Comparison of ENCODE assay signal across 20 cellular contexts in the genomic region with DNA sequence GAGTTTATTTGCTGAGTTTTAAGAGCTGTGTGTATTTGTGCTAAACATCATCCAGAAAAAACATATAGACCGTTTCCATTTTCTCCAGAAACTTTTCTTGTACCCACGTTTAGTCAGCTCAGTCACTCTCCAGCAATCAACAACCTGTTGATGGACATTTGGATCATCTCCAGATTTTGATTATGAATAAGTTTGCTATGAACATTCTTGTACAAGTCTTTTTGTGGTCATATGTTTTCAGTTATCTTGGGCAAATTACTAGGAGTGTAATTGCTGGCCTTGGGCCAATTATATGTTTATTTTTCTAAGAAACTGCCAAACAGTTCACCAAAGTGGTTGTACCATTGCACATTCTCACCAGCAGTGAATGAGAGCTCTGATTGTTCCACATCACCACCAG.
"Had no signal": no experiment of that assay in that cellular context is flagged by ENCODE, and none has a peak within 500 bp of the region (broad histone marks: within the 10 kb centered on the region; RNA-seq: fewer than 3 reads in every experiment).

No MANE protein-coding gene starts in this region.

- H3K27me3 ChIP-seq: body of pancreas, esophagus squamous epithelium, gastrocnemius medialis had no signal

- H3K9me3 ChIP-seq: body of pancreas, gastrocnemius medialis had no signal

- H3K36me3 ChIP-seq: esophagus squamous epithelium, gastrocnemius medialis, left ventricle myocardium inferior had no signal

- DNase-seq: activated CD4-positive, alpha-beta T cell treated with anti-CD3 and anti-CD28 coated beads, Interleukin-2, amount 10 ng/mL, durations not matched to agents 24 days and 14 days; activated CD8-positive, alpha-beta T cell treated with anti-CD3 and anti-CD28 coated beads for 36 hours; activated naive CD4-positive, alpha-beta T cell treated with Interleukin-2 at 50 U/mL for 16 hours; activated naive CD8-positive, alpha-beta T cell treated with anti-CD3 and anti-CD28 coated beads, Interleukin-2, amount 10 ng/mL, durations not matched to agents 7 days and 5 days; activated T-cell treated with anti-CD3 and anti-CD28 coated beads, Interleukin-2, amount 50 U/mL, for 1 hour; body of pancreas; cortex of kidney; effector CD8-positive, alpha-beta T cell; esophagus squamous epithelium; gastrocnemius medialis; head of caudate nucleus; left ventricle myocardium inferior; mammary epithelial cell; midbrain; nephron progenitor cell; nucleus accumbens; stimulated activated CD4-positive, alpha-beta T cell treated with anti-CD3 and anti-CD28 coated beads, Interleukin-1b, Interleukin-23, amount 100 ng/mL, for 48 hours; stimulated activated CD8-positive, alpha-beta memory T cell treated with anti-CD3 and anti-CD28 coated beads, Interleukin-4, amount 100 ng/mL, for 48 hours; stimulated activated naive CD4-positive, alpha-beta T cell had no signal

- ATAC-seq: activated CD8-positive, alpha-beta T cell treated with anti-CD3 and anti-CD28 coated beads for 36 hours; activated T-helper 17 cell treated with anti-CD3 and anti-CD28 coated beads, Interleukin-2, amount 50 U/mL, for 72 hours; body of pancreas; gastrocnemius medialis had no signal

- H3K4me1 ChIP-seq: body of pancreas, esophagus squamous epithelium, gastrocnemius medialis, left ventricle myocardium inferior had no signal

- H3K27ac ChIP-seq: body of pancreas, esophagus squamous epithelium, gastrocnemius medialis, left ventricle myocardium inferior had no signal

- H3K4me3 ChIP-seq: body of pancreas, esophagus squamous epithelium, gastrocnemius medialis, left ventricle myocardium inferior had no signal
